9 cellular contexts compared by ENCODE assay signal in the genomic region with DNA sequence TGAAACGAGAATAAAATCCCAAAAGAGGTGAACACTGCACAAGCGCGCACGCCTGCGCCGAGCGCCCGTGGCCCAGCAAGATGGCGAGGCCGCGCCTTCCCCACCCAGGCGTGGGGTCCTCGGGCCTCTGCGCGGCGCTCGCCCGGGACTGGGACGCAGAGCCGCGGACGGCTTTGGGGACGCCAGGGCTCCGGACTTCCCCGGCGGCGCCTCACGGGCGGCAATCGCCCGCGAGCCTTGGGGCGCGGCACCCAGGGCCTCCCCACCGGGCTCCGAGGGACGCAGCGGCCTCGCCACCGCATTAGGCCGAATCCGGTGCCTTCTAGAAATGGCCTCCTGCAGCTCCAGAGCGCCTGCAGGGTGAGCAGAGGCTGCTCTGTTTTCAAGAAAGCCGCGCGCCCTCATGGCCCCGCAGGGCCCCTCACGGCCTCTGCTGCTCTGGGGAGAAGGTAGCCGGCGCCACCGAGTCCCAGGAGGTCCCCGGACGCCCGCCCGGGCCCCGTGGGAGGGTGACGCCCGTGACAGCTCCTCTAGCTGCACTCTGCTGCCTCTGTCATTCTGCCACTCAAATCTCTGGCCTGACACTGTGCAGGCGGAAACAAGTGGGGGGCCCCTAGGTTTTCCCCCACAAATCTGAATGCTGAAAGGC. TPM values are rescaled to one million over a fixed set of nuclear protein-coding genes. Genes with fewer than 3 reads are reported as not detected.
DNase-seq lines count a peak whose midpoint lies in the region; ATAC-seq, FAIRE-seq and TF ChIP-seq lines count a peak whose summit lies in the region.
"Had no signal": no experiment of that assay in that cellular context is flagged by ENCODE, and none has a peak within 500 bp of the region (broad histone marks: within the 10 kb centered on the region; RNA-seq: fewer than 3 reads in every experiment).

No MANE protein-coding gene starts in this region.

- H3K79me2 ChIP-seq in ACC112 (ENCODE audit: control insufficient read depth, insufficient read depth, low read length, unreplicated experiment): no peaks in the 10 kb centered on the region
- H3K79me2 ChIP-seq in astrocyte (ENCODE audit: insufficient read depth, low read length): no peaks in the 10 kb centered on the region

- TF ChIP-seq POLR2A in body of pancreas (IDR thresholded peaks at IDR 0.05): no peak
- TF ChIP-seq POLR2A in thyroid gland (IDR thresholded peaks at IDR 0.05): no peak

- H3K9me3 ChIP-seq in astrocyte (ENCODE audit: insufficient read depth, low read depth, low read length) (no peaks in the 10 kb centered on the region), lower lobe of right lung (no peaks in the 10 kb centered on the region), body of pancreas (no peaks in the 10 kb centered on the region), thyroid gland (no peaks in the 10 kb centered on the region)

- H3K9ac ChIP-seq in astrocyte (ENCODE audit: low read length): peak overlapping the region; percentile 48

- no peaks in the 10 kb centered on the region for H3K36me3 ChIP-seq in ACC112 (ENCODE audit: insufficient read depth, low read length)
- no peaks in the 10 kb centered on the region for H3K36me3 ChIP-seq in astrocyte (ENCODE audit: insufficient read depth, low read length)
- no peaks in the 10 kb centered on the region for H3K36me3 ChIP-seq in lower lobe of right lung
- no peaks in the 10 kb centered on the region for H3K36me3 ChIP-seq in body of pancreas (replicated peaks in 1 of 2; ENCODE audit: insufficient read depth in 1 of 2, low read depth in 2 of 2)
- no peaks in the 10 kb centered on the region for H3K36me3 ChIP-seq in thyroid gland

- H3K4me3 ChIP-seq in ACC112 (ENCODE audit: low read depth, low read length) (peak overlapping the region; percentile 75), astrocyte (ENCODE audit: insufficient read depth, low read depth, low read length) (peak overlapping the region; percentile 49), lower lobe of right lung (peak overlapping the region; percentile 29), body of pancreas (no peak overlapping the region), thyroid gland (replicated peaks in 1 of 3) (no peak overlapping the region)

- H3K4me3 Mint-ChIP-seq in astrocyte (ENCODE audit: unreplicated experiment) (no peak overlapping the region), type B pancreatic cell (no peak overlapping the region)
- H3K4me3 Mint-ChIP-seq: HFFc6 had no signal

- H4K20me1 ChIP-seq in astrocyte (ENCODE audit: insufficient read depth, low read length): no peaks in the 10 kb centered on the region

- DNase-seq in astrocyte (ENCODE audit: low read depth): no peak
- no peak for DNase-seq in lower lobe of right lung
- DNase-seq in body of pancreas: no peak
- DNase-seq in KBM-7: no peak
- no peak for DNase-seq in type B pancreatic cell (ENCODE audit: extremely low spot score, unreplicated experiment)
- DNase-seq in thyroid gland: no peak
- DNase-seq: HFFc6 had no signal

- in situ Hi-C loops in KBM-7 (cut with MboI; ENCODE audit: low pct_unique_long_range_greater_than_20kb, low sequenced_read_pairs): no loop called here

- intact Hi-C loops in lower lobe of right lung (cut with DNase I) (no loop called here), body of pancreas (cut with DNase I) (no loop called here), thyroid gland (cut with DNase I) (no loop called here)

- TF ChIP-seq CTCF in astrocyte (IDR thresholded peaks at IDR 0.05; ENCODE audit: insufficient read depth, low read depth, low read length) (no peak), lower lobe of right lung (IDR thresholded peaks at IDR 0.05) (no peak), body of pancreas (IDR thresholded peaks at IDR 0.05) (no peak), type B pancreatic cell (conservative IDR thresholded peaks at IDR 0.05) (no peak), thyroid gland (IDR thresholded peaks at IDR 0.05) (no peak)

- H3K4me1 ChIP-seq in ACC112 (ENCODE audit: control insufficient read depth, insufficient read depth, low read length, unreplicated experiment): no peaks in the 10 kb centered on the region
- no peaks in the 10 kb centered on the region for H3K4me1 ChIP-seq in astrocyte (ENCODE audit: insufficient read depth, low read length)
- H3K4me1 ChIP-seq in lower lobe of right lung: no peaks in the 10 kb centered on the region
- peaks cover 1% of the 10 kb centered on the region for H3K4me1 ChIP-seq in body of pancreas
- no peaks in the 10 kb centered on the region for H3K4me1 ChIP-seq in thyroid gland

- no peak for FAIRE-seq in astrocyte (lab: Jason Lieb, UNC)

- peak; percentile 54 for ATAC-seq in GM19035 (IDR thresholded peaks at IDR 0.05; ENCODE audit: unreplicated experiment)
- peak; percentile 19 to 29 for ATAC-seq in lower lobe of right lung
- ATAC-seq in body of pancreas: no peak

- H3K27ac ChIP-seq in ACC112 (ENCODE audit: low read depth, low read length): no peak overlapping the region
- H3K27ac ChIP-seq in astrocyte (ENCODE audit: low read depth, low read length): no peak overlapping the region
- H3K27ac ChIP-seq in lower lobe of right lung: no peak overlapping the region
- H3K27ac ChIP-seq in body of pancreas: no peak overlapping the region
- H3K27ac ChIP-seq in thyroid gland: no peak overlapping the region

- H3K27ac Mint-ChIP-seq in astrocyte (ENCODE audit: unreplicated experiment) (no peak overlapping the region), type B pancreatic cell (no peak overlapping the region)
- H3K27ac Mint-ChIP-seq: HFFc6 had no signal

- no peaks in the 10 kb centered on the region for H3K9me3 Mint-ChIP-seq in astrocyte (ENCODE audit: unreplicated experiment)
- H3K9me3 Mint-ChIP-seq in type B pancreatic cell: no peaks in the 10 kb centered on the region
- H3K9me3 Mint-ChIP-seq: HFFc6 had no signal

- H3K4me2 ChIP-seq in astrocyte (ENCODE audit: low read length): peak overlapping the region; percentile 79

- 52% methylated on average over 30 to 59 of the region's 59 CpGs for WGBS in body of pancreas, 2 donors
- whole genome bisulfite sequencing in thyroid gland, 2 donors: 33 to 40% methylated on average over 29 to 34 of the region's 59 CpGs

- H2AFZ ChIP-seq in ACC112 (ENCODE audit: low read length, unreplicated experiment) (peak overlapping the region; percentile 68), astrocyte (ENCODE audit: low read depth, low read length) (peak overlapping the region; percentile 81)

- H3K36me3 Mint-ChIP-seq in astrocyte (ENCODE audit: low read depth, unreplicated experiment): no peaks in the 10 kb centered on the region
- H3K36me3 Mint-ChIP-seq in type B pancreatic cell: no peaks in the 10 kb centered on the region

- H3K4me1 Mint-ChIP-seq in astrocyte (ENCODE audit: low read depth, unreplicated experiment) (no peaks in the 10 kb centered on the region), type B pancreatic cell (ENCODE audit: unreplicated experiment) (no peaks in the 10 kb centered on the region)

- H3K27me3 Mint-ChIP-seq in astrocyte (ENCODE audit: low read depth, unreplicated experiment) (peaks cover 3% of the 10 kb centered on the region), type B pancreatic cell (no peaks in the 10 kb centered on the region)

- H3K27me3 ChIP-seq in ACC112 (ENCODE audit: insufficient read depth, low read length) (no peaks in the 10 kb centered on the region), astrocyte (ENCODE audit: insufficient read depth, low read length) (no peaks in the 10 kb centered on the region), lower lobe of right lung (ENCODE audit: low read depth) (peaks cover 6% of the 10 kb centered on the region), body of pancreas (no peaks in the 10 kb centered on the region), thyroid gland (no peaks in the 10 kb centered on the region)

RNA-seq across cellular contexts. Expression of a gene that starts 35.9 kb away (rescaled TPM):
- not detected in 2 replicates for total RNA-seq in astrocyte
- 3.9 TPM for total RNA-seq in lower lobe of right lung
- total RNA-seq in body of pancreas: 10 to 100 TPM in 1 of 2 donors, 1 to 10 TPM in 1; 2.9 to 92.0 TPM
- total RNA-seq in type B pancreatic cell (ENCODE audit: low replicate concordance): 0.87 and 1.5 TPM in 2 replicates
- 10 to 100 TPM in 1 of 4 donors, 1 to 10 TPM in 3; 6.3 to 11.8 (median 9.2) TPM for total RNA-seq in thyroid gland
- total RNA-seq: HFFc6 had no signal

Comparison
In these comparisons a context has a peak if more than half of its experiments do, and no peak if none do; other contexts are left out.
1. H3K4me3 ChIP-seq: peak in ACC112 (single experiment), astrocyte (single experiment) and lower lobe of right lung (single experiment); none in body of pancreas (0 of 2) and thyroid gland (0 of 3).